Comparison of ENCODE assay signal across 27 cellular contexts in genomic region chr14:104777808-104778249, GRCh38.
"Had no signal": no experiment of that assay in that cellular context is flagged by ENCODE, and none has a peak within 500 bp of the region (broad histone marks: within the 10 kb centered on the region; RNA-seq: fewer than 3 reads in every experiment).

No MANE protein-coding gene starts in this region.

- H3K9me3 ChIP-seq: adrenal gland, breast epithelium had no signal

- H3K27ac Mint-ChIP-seq: activated CD8-positive, alpha-beta memory T cell treated with anti-CD3 and anti-CD28 coated beads, Interleukin-2, amount 10 ng/mL, durations not matched to agents 7 days and 5 days; activated naive CD4-positive, alpha-beta T cell treated with anti-CD3 and anti-CD28 coated beads for 36 hours; activated naive CD8-positive, alpha-beta T cell treated with anti-CD3 and anti-CD28 coated beads, Interleukin-2, amount 10 ng/mL, durations not matched to agents 7 days and 5 days; activated T-helper 17 cell treated with anti-CD3 and anti-CD28 coated beads, Interleukin-2, amount 50 U/mL, for 72 hours; WTC11 had no signal

- H3K27ac ChIP-seq: SK-N-MC had no signal

- H3K4me1 ChIP-seq: adrenal gland, breast epithelium had no signal

- H3K36me3 ChIP-seq: breast epithelium had no signal

- H3K9me3 Mint-ChIP-seq: activated naive CD4-positive, alpha-beta T cell treated with anti-CD3 and anti-CD28 coated beads for 36 hours; activated naive CD8-positive, alpha-beta T cell treated with anti-CD3 and anti-CD28 coated beads, Interleukin-2, amount 10 ng/mL, durations not matched to agents 7 days and 5 days; activated T-helper 17 cell treated with anti-CD3 and anti-CD28 coated beads, Interleukin-2, amount 50 U/mL, for 72 hours; WTC11 had no signal

- ATAC-seq: activated CD8-positive, alpha-beta memory T cell treated with anti-CD3 and anti-CD28 coated beads, Interleukin-2, amount 10 ng/mL, durations not matched to agents 7 days and 5 days; activated T-helper 17 cell treated with anti-CD3 and anti-CD28 coated beads, Interleukin-2, amount 50 U/mL, for 72 hours; K562; PC-3 had no signal

- H3K4me3 ChIP-seq: adrenal gland, breast epithelium, K562, SK-N-MC had no signal

- H3K27me3 Mint-ChIP-seq: activated CD8-positive, alpha-beta memory T cell treated with anti-CD3 and anti-CD28 coated beads, Interleukin-2, amount 10 ng/mL, durations not matched to agents 7 days and 5 days; activated naive CD8-positive, alpha-beta T cell treated with anti-CD3 and anti-CD28 coated beads, Interleukin-2, amount 10 ng/mL, durations not matched to agents 7 days and 5 days; activated T-helper 17 cell treated with anti-CD3 and anti-CD28 coated beads, Interleukin-2, amount 50 U/mL, for 72 hours had no signal

- FAIRE-seq: K562 had no signal

- H3K27me3 ChIP-seq: adrenal gland, breast epithelium had no signal

- H3K4me3 Mint-ChIP-seq: activated CD8-positive, alpha-beta memory T cell treated with anti-CD3 and anti-CD28 coated beads, Interleukin-2, amount 10 ng/mL, durations not matched to agents 7 days and 5 days; activated naive CD4-positive, alpha-beta T cell treated with anti-CD3 and anti-CD28 coated beads for 36 hours; activated naive CD8-positive, alpha-beta T cell treated with anti-CD3 and anti-CD28 coated beads, Interleukin-2, amount 10 ng/mL, durations not matched to agents 7 days and 5 days; activated T-helper 17 cell treated with anti-CD3 and anti-CD28 coated beads, Interleukin-2, amount 50 U/mL, for 72 hours; WTC11 had no signal

- H3K4me1 Mint-ChIP-seq: activated CD8-positive, alpha-beta memory T cell treated with anti-CD3 and anti-CD28 coated beads, Interleukin-2, amount 10 ng/mL, durations not matched to agents 7 days and 5 days; activated naive CD8-positive, alpha-beta T cell treated with anti-CD3 and anti-CD28 coated beads, Interleukin-2, amount 10 ng/mL, durations not matched to agents 7 days and 5 days; activated T-helper 17 cell treated with anti-CD3 and anti-CD28 coated beads, Interleukin-2, amount 50 U/mL, for 72 hours; WTC11 had no signal

- DNase-seq: activated CD4-positive, alpha-beta T cell treated with anti-CD3 and anti-CD28 coated beads for 48 hours; activated CD4-positive, alpha-beta T cell treated with anti-CD3 and anti-CD28 coated beads, Interleukin-2, amount 50 U/mL, for 4 hours; activated CD4-positive, CD25-positive, alpha-beta regulatory T cell treated with anti-CD3 and anti-CD28 coated beads, Interleukin-2, amount 50 U/mL, for 72 hours; activated CD8-positive, alpha-beta memory T cell treated with anti-CD3 and anti-CD28 coated beads, Interleukin-2, amount 10 ng/mL, durations not matched to agents 7 days and 5 days; activated gamma-delta T cell; activated naive CD4-positive, alpha-beta T cell treated with anti-CD3 and anti-CD28 coated beads for 36 hours; activated naive CD8-positive, alpha-beta T cell treated with anti-CD3 and anti-CD28 coated beads, Interleukin-2, amount 10 ng/mL, durations not matched to agents 7 days and 5 days; activated T-cell treated with anti-CD3 and anti-CD28 coated beads, Interleukin-2, amount 50 U/mL, for 48 hours; adrenal gland; aorta; central memory CD4-positive, alpha-beta T cell; Karpas-422; MM.1S; NCI-H1105; NCI-H1436; NCI-H1694 treated with DMSO at 0.1 percent for 48 hours; NCI-H2081 treated with DMSO at 0.1 percent for 48 hours; NCI-H446; NCI-H524; PC-3; SW 1271; T-helper 9 cell had no signal
